8 cellular contexts compared by ENCODE assay signal in genomic region chr2:127423476-127423840, GRCh38. TPM values are rescaled to one million over a fixed set of nuclear protein-coding genes. Genes with fewer than 3 reads are reported as not detected.
A peak's percentile ranks its signal among the peaks of the same experiment; 100 is the strongest.
DNase-seq lines count a peak whose midpoint lies in the region; ATAC-seq, FAIRE-seq and TF ChIP-seq lines count a peak whose summit lies in the region.

No MANE protein-coding gene starts in this region.

- no peak overlapping the region for H4K91ac ChIP-seq in neuronal stem cell (ENCODE audit: low read depth, low read length, poor library complexity)

- no peak overlapping the region for H3K27ac ChIP-seq in coronary artery
- no peak overlapping the region for H3K27ac ChIP-seq in neuronal stem cell (replicated peaks; ENCODE audit: low read length)

- no peak overlapping the region for H3K4ac ChIP-seq in neuronal stem cell (ENCODE audit: low read length)

- no peaks in the 10 kb centered on the region for H3K9me3 ChIP-seq in neuronal stem cell (replicated peaks in 1 of 2; ENCODE audit: control insufficient read depth in 2 of 2, insufficient read depth in 1 of 2, low read depth in 1 of 2, low read length in 2 of 2)

- H2AK5ac ChIP-seq in neuronal stem cell (ENCODE audit: low read depth, low read length), result no peak overlapping the region

- no peak overlapping the region for H3K23ac ChIP-seq in neuronal stem cell (ENCODE audit: low read depth, low read length, poor library complexity)

- no peak overlapping the region for H4K8ac ChIP-seq in neuronal stem cell (ENCODE audit: low read depth, low read length)

- TF ChIP-seq CTCF in coronary artery (IDR thresholded peaks at IDR 0.05), result no peak

- no peak overlapping the region for H2BK120ac ChIP-seq in neuronal stem cell (ENCODE audit: low read depth, low read length)

- peak; percentile 76 for FAIRE-seq in GM12891 (lab: Jason Lieb, UNC)
- FAIRE-seq in RCC 7860 (lab: Jason Lieb, UNC), result no peak

- no peak for TF ChIP-seq POLR2A in GM12891 (IDR thresholded peaks at IDR 0.05; ENCODE audit: low read depth, low read length)

- no peak overlapping the region for H2BK15ac ChIP-seq in neuronal stem cell (ENCODE audit: low read length)

- H3K36me3 ChIP-seq in neuronal stem cell (replicated peaks in 1 of 2; ENCODE audit: control insufficient read depth in 2 of 2, insufficient read depth in 2 of 2, low read length in 2 of 2), result no peaks in the 10 kb centered on the region

- H2AFZ ChIP-seq in neuronal stem cell (ENCODE audit: low read length), result peak overlapping the region; percentile 79

- peak overlapping the region; percentile 83 for H3K9ac ChIP-seq in neuronal stem cell (ENCODE audit: low read depth, low read length, poor library complexity)

- peak overlapping the region; percentile 75 for H3K4me2 ChIP-seq in neuronal stem cell (ENCODE audit: insufficient read depth, low read length, poor library complexity, severe bottlenecking)

- H3K4me3 ChIP-seq in coronary artery (peak overlapping the region; percentile 54), neuronal stem cell (ENCODE audit: low read length in 2 of 2) (peak overlapping the region in 1 of 2 donors; percentile 78)

- no peak overlapping the region for H3K14ac ChIP-seq in neuronal stem cell (ENCODE audit: low read length)

- H2BK5ac ChIP-seq in neuronal stem cell (ENCODE audit: low read length), result no peak overlapping the region

- H3K4me1 ChIP-seq in neuronal stem cell (ENCODE audit: control insufficient read depth in 2 of 2, insufficient read depth in 1 of 2, low read depth in 1 of 2, low read length in 2 of 2), result peaks cover 4 to 5% of the 10 kb centered on the region in 2 donors

- WGBS in neuronal stem cell (ENCODE audit: extremely low coverage in 2 of 2, insufficient read length in 2 of 2, insufficient replicate concordance in 1 of 2), 2 donors, result no CpG with 5 or more reads among the region's 30 CpGs

- no peak overlapping the region for H2BK12ac ChIP-seq in neuronal stem cell (ENCODE audit: low read length)

- no peak for ATAC-seq in GM19324 (IDR thresholded peaks at IDR 0.05; ENCODE audit: low FRiP score, unreplicated experiment)
- no peak for ATAC-seq in HG03025 (IDR thresholded peaks at IDR 0.05; ENCODE audit: low FRiP score, unreplicated experiment)

- H3K79me1 ChIP-seq in neuronal stem cell (ENCODE audit: low read depth, low read length), result peaks cover 4% of the 10 kb centered on the region

- peaks cover 4 to 83% (median 19%) of the 10 kb centered on the region in 3 experiments for H3K27me3 ChIP-seq in neuronal stem cell (ENCODE audit: control insufficient read depth in 3 of 3, insufficient read depth in 3 of 3, low read depth in 1 of 3, low read length in 3 of 3)

- peak overlapping the region; percentile 89 for H3K18ac ChIP-seq in neuronal stem cell (ENCODE audit: low read length)

- DNase-seq in GM12891 (ENCODE audit: insufficient read length, low spot score) (no peak), NCI-H2107 treated with DMSO at 0.1 percent for 48 hours (lab: John Stamatoyannopoulos, UW; ENCODE audit: unreplicated experiment) (peak; percentile 15), coronary artery (ENCODE audit: low spot score) (no peak), neuronal stem cell (ENCODE audit: low spot score) (no peak), RCC 7860 (ENCODE audit: low spot score) (no peak), hypothalamus (lab: John Stamatoyannopoulos, UW) (no peak)

TF ChIP-seq in GM12891, 5 proteins besides CTCF, POLR2A, EP300 and RAD21:
- TF ChIP-seq PAX5 (IDR thresholded peaks at IDR 0.05; ENCODE audit: insufficient read depth, low read length, severe bottlenecking), result no peak
- no peak for TF ChIP-seq TAF1 (IDR thresholded peaks at IDR 0.05; ENCODE audit: low read depth, low read length)

RNA-seq across cellular contexts. Expression of gene PROC, which starts 5.2 kb away (rescaled TPM):
- polyA plus RNA-seq in GM12891 (2012; ENCODE audit: low read depth, missing spikeins), result not detected
- 0.07 TPM for polyA plus RNA-seq in neuronal stem cell (2013, experiment 1 of 2)
- 0.07 TPM for polyA plus RNA-seq in neuronal stem cell (2013, experiment 2 of 2)

RNA-seq across cellular contexts. Expression of gene MAP3K2, which starts 35.7 kb away (rescaled TPM):
- polyA plus RNA-seq in GM12891 (2012; ENCODE audit: low read depth, missing spikeins), result 6.7 TPM
- polyA plus RNA-seq in neuronal stem cell (2013, experiment 1 of 2), result 9.5 TPM
- polyA plus RNA-seq in neuronal stem cell (2013, experiment 2 of 2), result 10.4 TPM
